ENCODE assay signal across 1 cellular context in genomic region chr3:196336319-196337145, GRCh38.
TF ChIP-seq lines count a peak whose summit lies in the region.

No MANE protein-coding gene starts in this region.

TF ChIP-seq in SK-N-SH treated with all-trans-retinoic acid at 6 μM for 48 hours, 23 proteins besides CTCF, POLR2A, EP300 and RAD21 (continued from another document):
- TF ChIP-seq ZC3H10 (CRISPR knock-in tag; IDR thresholded peaks at IDR 0.05): no peak
- no peak for TF ChIP-seq ZNF8 (CRISPR knock-in tag; IDR thresholded peaks at IDR 0.05)
- no peak for TF ChIP-seq ESRRG (CRISPR knock-in tag; IDR thresholded peaks at IDR 0.05)
- no peak for TF ChIP-seq ZNF565 (CRISPR knock-in tag; conservative IDR thresholded peaks at IDR 0.05; ENCODE audit: low read depth)
- no peak for TF ChIP-seq CSDC2 (CRISPR knock-in tag; IDR thresholded peaks at IDR 0.05)
- TF ChIP-seq TOX (CRISPR knock-in tag; IDR thresholded peaks at IDR 0.05; ENCODE audit: borderline replicate concordance): no peak
- no peak for TF ChIP-seq ARNTL (CRISPR knock-in tag; IDR thresholded peaks at IDR 0.05; ENCODE audit: borderline replicate concordance, low read depth)
- no peak for TF ChIP-seq POU6F1 (CRISPR knock-in tag; IDR thresholded peaks at IDR 0.05; ENCODE audit: borderline replicate concordance, low read depth)
- no peak for TF ChIP-seq PATZ1 (CRISPR knock-in tag; IDR thresholded peaks at IDR 0.05; ENCODE audit: borderline replicate concordance)
- TF ChIP-seq OSR1 (CRISPR knock-in tag; IDR thresholded peaks at IDR 0.05): no peak
- no peak for TF ChIP-seq ZFP3 (CRISPR knock-in tag; IDR thresholded peaks at IDR 0.05)
